Comparison of ENCODE assay signal across 27 cellular contexts in the genomic region with DNA sequence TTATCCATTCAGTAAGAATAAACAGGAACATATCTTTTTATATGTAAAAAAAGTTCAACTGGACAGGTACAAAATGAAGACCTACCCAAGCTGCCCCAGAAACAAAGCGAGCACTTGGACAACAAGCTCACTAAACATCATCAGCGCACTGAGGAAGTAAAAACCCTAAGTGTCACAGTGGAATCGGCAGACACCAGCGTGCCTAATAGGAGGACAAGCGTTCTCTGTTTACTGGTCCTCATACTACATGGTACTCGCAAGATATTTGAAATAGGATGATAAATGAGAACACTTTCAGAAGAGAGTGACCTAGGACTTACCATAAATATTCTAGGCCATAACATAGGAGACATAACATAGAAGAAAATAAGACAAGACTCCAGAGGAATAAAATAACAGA.
"Had no signal": no experiment of that assay in that cellular context is flagged by ENCODE, and none has a peak within 500 bp of the region (broad histone marks: within the 10 kb centered on the region; RNA-seq: fewer than 3 reads in every experiment).

No MANE protein-coding gene starts in this region.

- ATAC-seq: activated naive CD4-positive, alpha-beta T cell treated with anti-CD3 and anti-CD28 coated beads, Interleukin-2, amount 50 U/mL, for 72 hours; activated naive CD8-positive, alpha-beta T cell treated with anti-CD3 and anti-CD28 coated beads, Interleukin-2, amount 50 U/mL, for 24 hours; activated T-cell treated with anti-CD3 and anti-CD28 coated beads, Interleukin-2, amount 50 U/mL, for 4 hours; Panc1; Right ventricle myocardium inferior; T-cell had no signal

- DNase-seq: activated CD4-positive, alpha-beta memory T cell treated with anti-CD3 and anti-CD28 coated beads for 36 hours; activated CD4-positive, alpha-beta T cell treated with anti-CD3 and anti-CD28 coated beads, Interleukin-2, amount 10 ng/mL, durations not matched to agents 7 days and 5 days; activated CD4-positive, CD25-positive, alpha-beta regulatory T cell; activated CD8-positive, alpha-beta memory T cell treated with anti-CD3 and anti-CD28 coated beads for 24 hours; activated effector memory CD4-positive, alpha-beta T cell treated with anti-CD3 and anti-CD28 coated beads, Interleukin-2, amount 50 U/mL, for 16 hours; activated naive CD4-positive, alpha-beta T cell treated with Interleukin-2 at 50 U/mL for 16 hours; activated naive CD8-positive, alpha-beta T cell treated with anti-CD3 and anti-CD28 coated beads, Interleukin-2, amount 50 U/mL, for 24 hours; activated T-cell treated with anti-CD3 and anti-CD28 coated beads, Interleukin-2, amount 50 U/mL, for 4 hours; amniotic stem cell; MM.1S; NCI-H1105; NCI-H1436; NCI-H187; NCI-H2081; NCI-H510A treated with DMSO at 0.1 percent for 48 hours; NK-92 treated with Interleukin-12 subunit alpha and Interleukin-12 subunit beta, amount 100 ng/mL, for 24 hours; OCI-M1; RPMI8226; T-cell; T-helper 2 cell; T1000 had no signal

- H3K4me3 ChIP-seq: SK-N-MC had no signal

- H3K27ac ChIP-seq: KMS-11, SK-N-MC, VCaP had no signal
